ENCODE assay signal across 35 cellular contexts in genomic region chr12:5874514-5874913, GRCh38.
"Had no signal": no experiment of that assay in that cellular context is flagged by ENCODE, and none has a peak within 500 bp of the region (broad histone marks: within the 10 kb centered on the region; RNA-seq: fewer than 3 reads in every experiment).

No MANE protein-coding gene starts in this region.

- H3K4me3 Mint-ChIP-seq: activated B cell treated with CpG ODN at 0.5 μM for 24 hours; activated CD4-positive, alpha-beta memory T cell treated with anti-CD3 and anti-CD28 coated beads for 36 hours; activated CD4-positive, alpha-beta T cell treated with anti-CD3 and anti-CD28 coated beads, Interleukin-2, amount 10 ng/mL, durations not matched to agents 24 days and 14 days; activated CD8-positive, alpha-beta T cell treated with anti-CD3 and anti-CD28 coated beads for 36 hours; activated naive CD4-positive, alpha-beta T cell treated with anti-CD3 and anti-CD28 coated beads for 36 hours; activated naive CD8-positive, alpha-beta T cell treated with anti-CD3 and anti-CD28 coated beads for 36 hours; activated T-cell treated with anti-CD3 and anti-CD28 coated beads, Interleukin-2, amount 50 U/mL, for 4 hours; activated T-cell treated with anti-CD3 and anti-CD28 coated beads, Interleukin-2, amount 50 U/mL, for 72 hours; activated T-helper 1 cell treated with anti-CD3 and anti-CD28 coated beads, Interleukin-12 subunit alpha, Interleukin-12 subunit beta, Interleukin-2, Interleukin-4 antibody, amounts not matched to agents 30 ng/mL and 10 ng/mL and 1 ng/mL, durations not matched to agents 14 hours and 24 hours and 36 hours; activated T-helper 17 cell treated with anti-CD3 and anti-CD28 coated beads, Interleukin-2, amount 50 U/mL, for 72 hours; T-helper 1 cell treated with Interleukin-12 subunit alpha and Interleukin-12 subunit beta and Interleukin-4 antibody, amounts not matched to agents 30 μg/mL and 1 μg/mL, for 36 hours; T-helper 2 cell treated with Interferon-gamma antibody and Interleukin-4, amounts not matched to agents 5 μg/mL and 100 μg/mL, for 36 hours had no signal

- DNase-seq: activated B cell treated with CpG ODN at 0.5 μM for 24 hours; activated CD4-positive, alpha-beta memory T cell treated with anti-CD3 and anti-CD28 coated beads for 36 hours; activated CD4-positive, alpha-beta T cell treated with anti-CD3 and anti-CD28 coated beads for 4 hours; activated CD4-positive, alpha-beta T cell treated with anti-CD3 and anti-CD28 coated beads, Interleukin-2, amount 10 ng/mL, durations not matched to agents 24 days and 14 days; activated CD4-positive, alpha-beta T cell treated with anti-CD3 and anti-CD28 coated beads, Interleukin-2, amount 50 U/mL, for 1 hour; activated CD4-positive, alpha-beta T cell treated with anti-CD3 and anti-CD28 coated beads, Interleukin-2, amount 50 U/mL, for 4 hours; activated CD4-positive, CD25-positive, alpha-beta regulatory T cell treated with anti-CD3 and anti-CD28 coated beads, Interleukin-2, amount 50 U/mL, for 72 hours; activated CD8-positive, alpha-beta memory T cell treated with anti-CD3 and anti-CD28 coated beads, Interleukin-2, amount 50 U/mL, for 4 hours; activated CD8-positive, alpha-beta T cell treated with anti-CD3 and anti-CD28 coated beads for 36 hours; activated effector memory CD4-positive, alpha-beta T cell treated with anti-CD3 and anti-CD28 coated beads, Interleukin-2, amount 50 U/mL, for 16 hours; activated gamma-delta T cell treated with Interleukin-2 at 50 U/mL for 16 hours; activated naive CD4-positive, alpha-beta T cell; activated naive CD4-positive, alpha-beta T cell treated with anti-CD3 and anti-CD28 coated beads for 36 hours; activated naive CD4-positive, alpha-beta T cell treated with anti-CD3 and anti-CD28 coated beads, Interleukin-2, amount 50 U/mL, for 16 hours; activated naive CD8-positive, alpha-beta T cell treated with anti-CD3 and anti-CD28 coated beads for 36 hours; activated T-cell treated with anti-CD3 and anti-CD28 coated beads for 4 hours; activated T-cell treated with anti-CD3 and anti-CD28 coated beads, Interleukin-2, amount 50 U/mL, for 1 hour; activated T-cell treated with anti-CD3 and anti-CD28 coated beads, Interleukin-2, amount 50 U/mL, for 4 hours; activated T-cell treated with anti-CD3 and anti-CD28 coated beads, Interleukin-2, amount 50 U/mL, for 72 hours; adrenal gland; amniotic stem cell; aorta; body of pancreas; brain microvascular endothelial cell; central memory CD4-positive, alpha-beta T cell; T-helper 1 cell; T-helper 2 cell; T-helper 9 cell had no signal

- H3K27me3 Mint-ChIP-seq: activated CD4-positive, alpha-beta T cell treated with anti-CD3 and anti-CD28 coated beads, Interleukin-2, amount 10 ng/mL, durations not matched to agents 24 days and 14 days had no signal

- H3K27ac ChIP-seq: adrenal gland, body of pancreas, brain microvascular endothelial cell, breast epithelium, VCaP had no signal

- H3K36me3 ChIP-seq: adrenal gland, brain microvascular endothelial cell, breast epithelium had no signal

- H3K4me1 Mint-ChIP-seq: activated B cell treated with CpG ODN at 0.5 μM for 24 hours; activated CD4-positive, alpha-beta T cell treated with anti-CD3 and anti-CD28 coated beads, Interleukin-2, amount 10 ng/mL, durations not matched to agents 24 days and 14 days; activated naive CD8-positive, alpha-beta T cell treated with anti-CD3 and anti-CD28 coated beads for 36 hours; activated T-helper 17 cell treated with anti-CD3 and anti-CD28 coated beads, Interleukin-2, amount 50 U/mL, for 72 hours had no signal

- H3K4me3 ChIP-seq: adrenal gland, body of pancreas, breast epithelium had no signal

- H3K27me3 ChIP-seq: adrenal gland, body of pancreas, brain microvascular endothelial cell, breast epithelium had no signal

- H3K27ac Mint-ChIP-seq: activated B cell treated with CpG ODN at 0.5 μM for 24 hours; activated CD4-positive, alpha-beta memory T cell treated with anti-CD3 and anti-CD28 coated beads for 36 hours; activated CD4-positive, alpha-beta T cell treated with anti-CD3 and anti-CD28 coated beads, Interleukin-2, amount 10 ng/mL, durations not matched to agents 24 days and 14 days; activated CD8-positive, alpha-beta T cell treated with anti-CD3 and anti-CD28 coated beads for 36 hours; activated naive CD4-positive, alpha-beta T cell treated with anti-CD3 and anti-CD28 coated beads for 36 hours; activated naive CD8-positive, alpha-beta T cell treated with anti-CD3 and anti-CD28 coated beads for 36 hours; activated T-cell treated with anti-CD3 and anti-CD28 coated beads, Interleukin-2, amount 50 U/mL, for 72 hours; activated T-helper 1 cell treated with anti-CD3 and anti-CD28 coated beads, Interleukin-12 subunit alpha, Interleukin-12 subunit beta, Interleukin-2, Interleukin-4 antibody, amounts not matched to agents 30 ng/mL and 10 ng/mL and 1 ng/mL, durations not matched to agents 14 hours and 24 hours and 36 hours; activated T-helper 17 cell treated with anti-CD3 and anti-CD28 coated beads, Interleukin-2, amount 50 U/mL, for 72 hours; T-helper 1 cell treated with Interleukin-12 subunit alpha and Interleukin-12 subunit beta and Interleukin-4 antibody, amounts not matched to agents 30 μg/mL and 1 μg/mL, for 36 hours; T-helper 2 cell treated with Interferon-gamma antibody and Interleukin-4, amounts not matched to agents 5 μg/mL and 100 μg/mL, for 36 hours had no signal

- H3K36me3 Mint-ChIP-seq: activated CD4-positive, alpha-beta memory T cell treated with anti-CD3 and anti-CD28 coated beads for 36 hours; activated naive CD4-positive, alpha-beta T cell treated with anti-CD3 and anti-CD28 coated beads, Interleukin-2, amount 50 U/mL, for 72 hours; activated naive CD8-positive, alpha-beta T cell treated with anti-CD3 and anti-CD28 coated beads for 36 hours had no signal

- H3K9me3 ChIP-seq: adrenal gland, body of pancreas, breast epithelium had no signal

- H3K9me3 Mint-ChIP-seq: activated B cell treated with CpG ODN at 0.5 μM for 24 hours; activated CD4-positive, alpha-beta memory T cell treated with anti-CD3 and anti-CD28 coated beads for 36 hours; activated CD4-positive, alpha-beta T cell treated with anti-CD3 and anti-CD28 coated beads, Interleukin-2, amount 10 ng/mL, durations not matched to agents 24 days and 14 days; activated CD8-positive, alpha-beta T cell treated with anti-CD3 and anti-CD28 coated beads for 36 hours; activated naive CD4-positive, alpha-beta T cell treated with anti-CD3 and anti-CD28 coated beads for 36 hours; activated naive CD4-positive, alpha-beta T cell treated with anti-CD3 and anti-CD28 coated beads, Interleukin-2, amount 50 U/mL, for 72 hours; activated naive CD8-positive, alpha-beta T cell treated with anti-CD3 and anti-CD28 coated beads for 36 hours; activated T-cell treated with anti-CD3 and anti-CD28 coated beads, Interleukin-2, amount 50 U/mL, for 4 hours; activated T-cell treated with anti-CD3 and anti-CD28 coated beads, Interleukin-2, amount 50 U/mL, for 72 hours; activated T-helper 1 cell treated with anti-CD3 and anti-CD28 coated beads, Interleukin-12 subunit alpha, Interleukin-12 subunit beta, Interleukin-2, Interleukin-4 antibody, amounts not matched to agents 30 ng/mL and 10 ng/mL and 1 ng/mL, durations not matched to agents 14 hours and 24 hours and 36 hours; activated T-helper 17 cell treated with anti-CD3 and anti-CD28 coated beads, Interleukin-2, amount 50 U/mL, for 72 hours; T-helper 1 cell treated with Interleukin-12 subunit alpha and Interleukin-12 subunit beta and Interleukin-4 antibody, amounts not matched to agents 30 μg/mL and 1 μg/mL, for 36 hours; T-helper 2 cell treated with Interferon-gamma antibody and Interleukin-4, amounts not matched to agents 5 μg/mL and 100 μg/mL, for 36 hours had no signal

- H3K4me1 ChIP-seq: adrenal gland, body of pancreas, breast epithelium had no signal
